ENCODE assay signal across 35 cellular contexts in genomic region chr11:17714870-17715269, GRCh38. TPM values are rescaled to one million over a fixed set of nuclear protein-coding genes. Genes with fewer than 3 reads are reported as not detected.
"Had no signal": no experiment of that assay in that cellular context is flagged by ENCODE, and none has a peak within 500 bp of the region (broad histone marks: within the 10 kb centered on the region; RNA-seq: fewer than 3 reads in every experiment).

No MANE protein-coding gene starts in this region.

- H3K4me3 ChIP-seq: Peyer's patch, SK-N-MC had no signal

- H3K27ac ChIP-seq: brain microvascular endothelial cell, KMS-11, Peyer's patch, SK-N-MC, WERI-Rb-1 had no signal

- ATAC-seq: activated CD8-positive, alpha-beta memory T cell treated with anti-CD3 and anti-CD28 coated beads, Interleukin-2, amount 10 ng/mL, durations not matched to agents 7 days and 5 days; activated T-cell treated with anti-CD3 and anti-CD28 coated beads, Interleukin-2, amount 50 U/mL, for 72 hours; activated T-helper 17 cell treated with anti-CD3 and anti-CD28 coated beads, Interleukin-2, amount 50 U/mL, for 72 hours; PC-3 had no signal

- H3K9me3 ChIP-seq: Peyer's patch had no signal

- H3K36me3 ChIP-seq: brain microvascular endothelial cell, Peyer's patch, WERI-Rb-1 had no signal

- DNase-seq: activated CD4-positive, alpha-beta memory T cell treated with anti-CD3 and anti-CD28 coated beads, Interleukin-2, amount 10 ng/mL, durations not matched to agents 7 days and 5 days; activated CD4-positive, alpha-beta T cell treated with anti-CD3 and anti-CD28 coated beads for 1 hour; activated CD4-positive, alpha-beta T cell treated with anti-CD3 and anti-CD28 coated beads for 48 hours; activated CD4-positive, CD25-positive, alpha-beta regulatory T cell; activated CD8-positive, alpha-beta memory T cell treated with anti-CD3 and anti-CD28 coated beads for 24 hours; activated CD8-positive, alpha-beta memory T cell treated with anti-CD3 and anti-CD28 coated beads, Interleukin-2, amount 10 ng/mL, durations not matched to agents 7 days and 5 days; activated CD8-positive, alpha-beta memory T cell treated with anti-CD3 and anti-CD28 coated beads, Interleukin-2, amount 50 U/mL, for 48 hours; activated effector memory CD4-positive, alpha-beta T cell treated with anti-CD3 and anti-CD28 coated beads, Interleukin-2, amount 50 U/mL, for 16 hours; activated naive CD4-positive, alpha-beta T cell; activated naive CD4-positive, alpha-beta T cell treated with anti-CD3 and anti-CD28 coated beads, Interleukin-2, amount 50 U/mL, for 16 hours; activated naive CD8-positive, alpha-beta T cell treated with anti-CD3 and anti-CD28 coated beads for 36 hours; activated T-cell treated with anti-CD3 and anti-CD28 coated beads, Interleukin-2, amount 50 U/mL, for 72 hours; amniotic stem cell; aorta; brain microvascular endothelial cell; MM.1S; MV-4-11; NCI-H1092; NCI-H1436 treated with DMSO at 0.1 percent for 48 hours; NCI-H1694 treated with DMSO at 0.1 percent for 48 hours; NCI-H2029; NCI-H345; NCI-H524 treated with DMSO at 0.1 percent for 48 hours; NK-92 treated with Interleukin-12 subunit alpha and Interleukin-12 subunit beta, amount 100 ng/mL, for 24 hours; PC-3; Peyer's patch; RPMI8226; T1000 had no signal

- H3K4me2 ChIP-seq: KMS-11 had no signal

- H3K9ac ChIP-seq: KMS-11 had no signal

RNA-seq across cellular contexts. Expression of gene MYOD1, which starts 4.5 kb away (rescaled TPM):
- total RNA-seq: activated CD4-positive, alpha-beta memory T cell treated with anti-CD3 and anti-CD28 coated beads, Interleukin-2, amount 10 ng/mL, durations not matched to agents 7 days and 5 days; activated CD8-positive, alpha-beta memory T cell treated with anti-CD3 and anti-CD28 coated beads, Interleukin-2, amount 10 ng/mL, durations not matched to agents 7 days and 5 days; activated naive CD8-positive, alpha-beta T cell treated with anti-CD3 and anti-CD28 coated beads for 36 hours; activated T-cell treated with anti-CD3 and anti-CD28 coated beads, Interleukin-2, amount 50 U/mL, for 72 hours; activated T-helper 17 cell treated with anti-CD3 and anti-CD28 coated beads, Interleukin-2, amount 50 U/mL, for 72 hours; aorta; PC-3; Peyer's patch; T-helper 1 cell treated with Interleukin-12 subunit alpha and Interleukin-12 subunit beta and Interleukin-4 antibody, amounts not matched to agents 30 ng/mL and 1 ng/mL, for 36 hours; T-helper 2 cell treated with Interferon-gamma antibody and Interleukin-4, amounts not matched to agents 100 ng/mL and 5 ng/mL, for 36 hours had no signal
- polyA plus RNA-seq: aorta had no signal

RNA-seq across cellular contexts. Expression of gene KCNC1, which starts 19.7 kb away (rescaled TPM):
- total RNA-seq: activated CD4-positive, alpha-beta memory T cell treated with anti-CD3 and anti-CD28 coated beads, Interleukin-2, amount 10 ng/mL, durations not matched to agents 7 days and 5 days; activated CD8-positive, alpha-beta memory T cell treated with anti-CD3 and anti-CD28 coated beads, Interleukin-2, amount 10 ng/mL, durations not matched to agents 7 days and 5 days; activated naive CD8-positive, alpha-beta T cell treated with anti-CD3 and anti-CD28 coated beads for 36 hours; activated T-cell treated with anti-CD3 and anti-CD28 coated beads, Interleukin-2, amount 50 U/mL, for 72 hours; activated T-helper 17 cell treated with anti-CD3 and anti-CD28 coated beads, Interleukin-2, amount 50 U/mL, for 72 hours; aorta; NCI-H460; PC-3; T-helper 1 cell treated with Interleukin-12 subunit alpha and Interleukin-12 subunit beta and Interleukin-4 antibody, amounts not matched to agents 30 ng/mL and 1 ng/mL, for 36 hours; T-helper 2 cell treated with Interferon-gamma antibody and Interleukin-4, amounts not matched to agents 100 ng/mL and 5 ng/mL, for 36 hours had no signal
- polyA plus RNA-seq: aorta had no signal
